In the genomic region with DNA sequence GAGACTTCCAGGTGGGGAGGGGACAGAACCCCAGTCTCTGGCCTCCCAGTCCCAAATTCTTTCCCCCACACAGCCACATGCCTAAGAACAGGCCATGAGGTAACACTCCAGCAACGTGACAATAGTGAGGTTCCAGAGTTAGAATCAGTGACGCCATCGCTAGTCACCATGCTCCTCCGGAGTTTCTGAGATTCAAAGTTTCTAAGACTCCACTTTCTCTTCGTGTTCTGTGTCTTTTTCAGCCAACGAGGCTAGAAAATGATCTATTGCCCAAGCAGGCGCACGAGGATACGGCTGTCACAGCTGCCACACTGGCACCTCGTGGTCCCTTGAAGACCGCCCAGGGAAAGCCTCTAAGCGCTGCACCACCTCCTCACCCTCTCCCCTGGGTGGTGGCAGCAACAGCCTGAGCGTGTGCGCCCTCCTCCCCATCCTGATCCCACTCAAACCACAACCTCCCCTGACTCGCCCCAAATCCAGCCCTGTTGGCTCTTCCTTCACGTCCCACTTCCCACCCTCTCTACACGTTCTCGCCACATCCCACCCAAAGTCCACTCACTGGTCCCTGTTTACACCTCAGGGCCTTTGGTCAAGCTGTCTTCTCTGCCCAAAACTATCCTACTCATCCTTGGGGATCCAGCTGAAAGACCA, we compare ENCODE assay signal across 6 cellular contexts. TPM values are rescaled to one million over a fixed set of nuclear protein-coding genes. Genes with fewer than 3 reads are reported as not detected.
A peak's percentile ranks its signal among the peaks of the same experiment; 100 is the strongest.
DNase-seq lines count a peak whose midpoint lies in the region; ATAC-seq and TF ChIP-seq lines count a peak whose summit lies in the region.

No MANE protein-coding gene starts in this region.

- no peak for TF ChIP-seq CTCF in GM12865 (IDR thresholded peaks at IDR 0.05; ENCODE audit: insufficient read depth, low read depth, low read length, missing control alignments)

- peak overlapping the region; percentile 97 for H3K27ac Mint-ChIP-seq in activated naive CD8-positive, alpha-beta T cell treated with anti-CD3 and anti-CD28 coated beads, Interleukin-2, amount 10 ng/mL, durations not matched to agents 7 days and 5 days

- peaks cover 2% of the 10 kb centered on the region for H3K36me3 Mint-ChIP-seq in activated naive CD8-positive, alpha-beta T cell treated with anti-CD3 and anti-CD28 coated beads, Interleukin-2, amount 10 ng/mL, durations not matched to agents 7 days and 5 days

- H3K4me3 Mint-ChIP-seq in activated naive CD8-positive, alpha-beta T cell treated with anti-CD3 and anti-CD28 coated beads, Interleukin-2, amount 10 ng/mL, durations not matched to agents 7 days and 5 days = peak overlapping the region; percentile 98

- DNase-seq in GM12865 (ENCODE audit: low read depth) = peak; percentile 60
- peak; percentile 29 for DNase-seq in NCI-H1694 treated with DMSO at 0.1 percent for 48 hours (lab: John Stamatoyannopoulos, UW)
- peak; percentile 59 for DNase-seq in activated naive CD8-positive, alpha-beta T cell treated with anti-CD3 and anti-CD28 coated beads, Interleukin-2, amount 10 ng/mL, durations not matched to agents 7 days and 5 days

- H3K27me3 Mint-ChIP-seq in activated naive CD8-positive, alpha-beta T cell treated with anti-CD3 and anti-CD28 coated beads, Interleukin-2, amount 10 ng/mL, durations not matched to agents 7 days and 5 days = no peaks in the 10 kb centered on the region

- POLR2A ChIA-PET in activated naive CD8-positive, alpha-beta T cell treated with anti-CD3 and anti-CD28 coated beads, Interleukin-2, amount 10 ng/mL, durations not matched to agents 7 days and 5 days (lab: Charles Lee) = interaction anchor here (0.9 to 2.2 kb wide), 6 partner anchors 8 to 130 kb away, joined by 3 to 6 read pairs (median 4); a partner anchor contains a TSS

- peaks cover 21% of the 10 kb centered on the region for H3K4me1 Mint-ChIP-seq in activated naive CD8-positive, alpha-beta T cell treated with anti-CD3 and anti-CD28 coated beads, Interleukin-2, amount 10 ng/mL, durations not matched to agents 7 days and 5 days

- H3K4me1 ChIP-seq in mononuclear cell (ENCODE audit: insufficient read depth, low read length) = peaks cover 33% of the 10 kb centered on the region

- H3K9me3 Mint-ChIP-seq in activated naive CD8-positive, alpha-beta T cell treated with anti-CD3 and anti-CD28 coated beads, Interleukin-2, amount 10 ng/mL, durations not matched to agents 7 days and 5 days = no peaks in the 10 kb centered on the region

- peak; percentile 48 for ATAC-seq in activated naive CD8-positive, alpha-beta T cell treated with anti-CD3 and anti-CD28 coated beads, Interleukin-2, amount 10 ng/mL, durations not matched to agents 7 days and 5 days (ENCODE audit: low read depth)
- ATAC-seq in HG03159 (IDR thresholded peaks at IDR 0.05; ENCODE audit: unreplicated experiment) (no peak), HG02981 (IDR thresholded peaks at IDR 0.05; ENCODE audit: unreplicated experiment) (no peak)

- H3K9me3 ChIP-seq in mononuclear cell (ENCODE audit: low read depth, low read length) = no peaks in the 10 kb centered on the region

- no peaks in the 10 kb centered on the region for H3K27me3 ChIP-seq in mononuclear cell (ENCODE audit: insufficient read depth, low read length)

- H3K4me3 ChIP-seq in GM12865 (ENCODE audit: low read depth, low read length) (peak overlapping the region; percentile 64), mononuclear cell (ENCODE audit: low read length) (peak overlapping the region; percentile 64)

RNA-seq across cellular contexts. Expression of a gene that starts 1.0 kb away (rescaled TPM):
- total RNA-seq in activated naive CD8-positive, alpha-beta T cell treated with anti-CD3 and anti-CD28 coated beads, Interleukin-2, amount 10 ng/mL, durations not matched to agents 7 days and 5 days = 10 to 100 TPM; 56.5 to 58.3 TPM
- 32.3 TPM for total RNA-seq in mononuclear cell

RNA-seq across cellular contexts. Expression of a gene that starts 2.8 kb away (rescaled TPM):
- total RNA-seq in activated naive CD8-positive, alpha-beta T cell treated with anti-CD3 and anti-CD28 coated beads, Interleukin-2, amount 10 ng/mL, durations not matched to agents 7 days and 5 days = not detected
- total RNA-seq in mononuclear cell = not detected

RNA-seq across cellular contexts. Expression of a gene that starts 28.1 kb away (rescaled TPM):
- total RNA-seq in activated naive CD8-positive, alpha-beta T cell treated with anti-CD3 and anti-CD28 coated beads, Interleukin-2, amount 10 ng/mL, durations not matched to agents 7 days and 5 days = not detected
- not detected for total RNA-seq in mononuclear cell

RNA-seq across cellular contexts. Expression of a gene that starts 28.3 kb away (rescaled TPM):
- total RNA-seq in activated naive CD8-positive, alpha-beta T cell treated with anti-CD3 and anti-CD28 coated beads, Interleukin-2, amount 10 ng/mL, durations not matched to agents 7 days and 5 days = 100 to 1,000 TPM; 319 to 347 TPM
- total RNA-seq in mononuclear cell = 239 TPM

RNA-seq across cellular contexts. Expression of a gene that starts 39.1 kb away (rescaled TPM):
- 100 to 1,000 TPM; 538 to 539 TPM for total RNA-seq in activated naive CD8-positive, alpha-beta T cell treated with anti-CD3 and anti-CD28 coated beads, Interleukin-2, amount 10 ng/mL, durations not matched to agents 7 days and 5 days
- 189 TPM for total RNA-seq in mononuclear cell
